ENCODE assay signal across 8 cellular contexts in genomic region chr15:57306305-57306943, GRCh38.
DNase-seq lines count a peak whose midpoint lies in the region; ATAC-seq and TF ChIP-seq lines count a peak whose summit lies in the region.

No MANE protein-coding gene starts in this region.

- H3K9me3 ChIP-seq in CD4-positive, CD25-positive, alpha-beta regulatory T cell (ENCODE audit: control insufficient read depth in 2 of 2, low read length in 2 of 2) = no peaks in the 10 kb centered on the region

- peaks cover 10% of the 10 kb centered on the region for H3K4me1 ChIP-seq in CD4-positive, CD25-positive, alpha-beta regulatory T cell (ENCODE audit: control insufficient read depth, insufficient read depth, low read length, poor library complexity, severe bottlenecking)

- TF ChIP-seq EP300 in Ishikawa (IDR thresholded peaks at IDR 0.05; ENCODE audit: borderline replicate concordance) = no peak

- no peaks in the 10 kb centered on the region for H3K36me3 Mint-ChIP-seq in CD4-positive, CD25-positive, alpha-beta regulatory T cell
- no peaks in the 10 kb centered on the region for H3K36me3 Mint-ChIP-seq in neural crest cell (ENCODE audit: low read depth)

- peak overlapping the region in 3 of 4 donors; percentile 43 to 79 (median 56) for H3K4me3 Mint-ChIP-seq in CD4-positive, CD25-positive, alpha-beta regulatory T cell
- H3K4me3 Mint-ChIP-seq in neural crest cell = peak overlapping the region; percentile 77
- H3K4me3 Mint-ChIP-seq in stimulated activated naive CD8-positive, alpha-beta T cell treated with anti-CD3 and anti-CD28 coated beads, Interleukin-15, amount 100 ng/mL, for 72 hours = peak overlapping the region; percentile 66 to 82

- no peaks in the 10 kb centered on the region for H3K36me3 ChIP-seq in CD4-positive, CD25-positive, alpha-beta regulatory T cell (ENCODE audit: control insufficient read depth, insufficient read depth, low read length)

- H3K27me3 ChIP-seq in CD4-positive, CD25-positive, alpha-beta regulatory T cell (ENCODE audit: control insufficient read depth, insufficient read depth, low read length) = no peaks in the 10 kb centered on the region

- peaks cover 10% of the 10 kb centered on the region for H3K27me3 Mint-ChIP-seq in CD4-positive, CD25-positive, alpha-beta regulatory T cell
- H3K27me3 Mint-ChIP-seq in neural crest cell (ENCODE audit: low read depth) = no peaks in the 10 kb centered on the region
- peaks cover 39% of the 10 kb centered on the region for H3K27me3 Mint-ChIP-seq in stimulated activated naive CD8-positive, alpha-beta T cell treated with anti-CD3 and anti-CD28 coated beads, Interleukin-15, amount 100 ng/mL, for 72 hours

- peaks cover 0 to 4% (median 0%) of the 10 kb centered on the region in 4 donors for H3K4me1 Mint-ChIP-seq in CD4-positive, CD25-positive, alpha-beta regulatory T cell
- H3K4me1 Mint-ChIP-seq in neural crest cell = peaks cover 14% of the 10 kb centered on the region
- H3K4me1 Mint-ChIP-seq in stimulated activated naive CD8-positive, alpha-beta T cell treated with anti-CD3 and anti-CD28 coated beads, Interleukin-15, amount 100 ng/mL, for 72 hours = peaks cover 14% of the 10 kb centered on the region

- no peak overlapping the region for H3K27ac ChIP-seq in CD4-positive, CD25-positive, alpha-beta regulatory T cell (ENCODE audit: insufficient read depth, low read length, poor library complexity, severe bottlenecking)

- no peaks in the 10 kb centered on the region for H3K9me3 Mint-ChIP-seq in CD4-positive, CD25-positive, alpha-beta regulatory T cell
- no peaks in the 10 kb centered on the region for H3K9me3 Mint-ChIP-seq in neural crest cell
- no peaks in the 10 kb centered on the region for H3K9me3 Mint-ChIP-seq in stimulated activated naive CD8-positive, alpha-beta T cell treated with anti-CD3 and anti-CD28 coated beads, Interleukin-15, amount 100 ng/mL, for 72 hours

- no peak overlapping the region for H3K27ac Mint-ChIP-seq in CD4-positive, CD25-positive, alpha-beta regulatory T cell
- peak overlapping the region; percentile 82 for H3K27ac Mint-ChIP-seq in neural crest cell (ENCODE audit: unreplicated experiment)
- peak overlapping the region; percentile 57 to 82 for H3K27ac Mint-ChIP-seq in stimulated activated naive CD8-positive, alpha-beta T cell treated with anti-CD3 and anti-CD28 coated beads, Interleukin-15, amount 100 ng/mL, for 72 hours

- TF ChIP-seq RAD21 in Ishikawa (IDR thresholded peaks at IDR 0.05; ENCODE audit: low read depth) = peak; percentile 88

- TF ChIP-seq CTCF in foreskin fibroblast (IDR thresholded peaks at IDR 0.05; ENCODE audit: low read depth, low read length) = peak; percentile 92
- peak; percentile 93 for TF ChIP-seq CTCF in neural crest cell (conservative IDR thresholded peaks at IDR 0.05)

- H3K4me3 ChIP-seq in CD4-positive, CD25-positive, alpha-beta regulatory T cell (ENCODE audit: low read depth, low read length) = no peak overlapping the region
- peak overlapping the region; percentile 48 to 54 for H3K4me3 ChIP-seq in foreskin fibroblast (ENCODE audit: low read depth in 1 of 2, low read length in 2 of 2)

- ATAC-seq in CD4-positive, CD25-positive, alpha-beta regulatory T cell (ENCODE audit: low read depth in 2 of 2) = peak; percentile 70 to 75
- peak; percentile 84 for ATAC-seq in GM19455 (IDR thresholded peaks at IDR 0.05; ENCODE audit: unreplicated experiment)
- ATAC-seq in stimulated activated naive CD8-positive, alpha-beta T cell treated with anti-CD3 and anti-CD28 coated beads, Interleukin-15, amount 100 ng/mL, for 72 hours = peak; percentile 90

- peak; percentile 61 to 75 (median 73) for DNase-seq in CD4-positive, CD25-positive, alpha-beta regulatory T cell
- DNase-seq in RKO (ENCODE audit: low spot score) (peak; percentile 34), foreskin fibroblast (peak; percentile 61 to 91), neural crest cell (ENCODE audit: low read depth, low spot score) (peak; percentile 93)
- peak; percentile 73 for DNase-seq in activated T-helper 9 cell treated with anti-CD3 and anti-CD28 coated beads, Interleukin-2, amount 50 U/mL, for 16 hours (ENCODE audit: low read depth)
- peak; percentile 84 to 85 for DNase-seq in stimulated activated naive CD8-positive, alpha-beta T cell treated with anti-CD3 and anti-CD28 coated beads, Interleukin-15, amount 100 ng/mL, for 72 hours

TF ChIP-seq in Ishikawa, 13 proteins besides CTCF, POLR2A, EP300 and RAD21:
- TF ChIP-seq CEBPB (IDR thresholded peaks at IDR 0.05) (no peak), MAX (IDR thresholded peaks at IDR 0.05) (peak; percentile 53), USF1 (IDR thresholded peaks at IDR 0.05) (peak; percentile 84)
TF ChIP-seq in Ishikawa: peak in this region for 2.

Comparison
In these comparisons a context has a peak if more than half of its experiments do, and no peak if none do; other contexts are left out.
1. DNase-seq: peak in every context shown above with its lines; median percentile 93 in neural crest cell; 84 in stimulated activated naive CD8-positive, alpha-beta T cell treated with anti-CD3 and anti-CD28 coated beads, Interleukin-15, amount 100 ng/mL, for 72 hours; 76 in foreskin fibroblast; 73 in CD4-positive, CD25-positive, alpha-beta regulatory T cell; 73 in activated T-helper 9 cell treated with anti-CD3 and anti-CD28 coated beads, Interleukin-2, amount 50 U/mL, for 16 hours; 34 in RKO.
2. H3K27ac Mint-ChIP-seq: peak in neural crest cell (single experiment) and stimulated activated naive CD8-positive, alpha-beta T cell treated with anti-CD3 and anti-CD28 coated beads, Interleukin-15, amount 100 ng/mL, for 72 hours (2 of 2); none in CD4-positive, CD25-positive, alpha-beta regulatory T cell (0 of 3).
3. Peak in every context shown above with its lines, with median percentiles within 50 percentile points of each other: ATAC-seq and H3K4me3 Mint-ChIP-seq.